15 cellular contexts compared by ENCODE assay signal in genomic region chr2:128474014-128474961, GRCh38.
DNase-seq lines count a peak whose midpoint lies in the region; ATAC-seq and TF ChIP-seq lines count a peak whose summit lies in the region.
"Had no signal": no experiment of that assay in that cellular context is flagged by ENCODE, and none has a peak within 500 bp of the region (broad histone marks: within the 10 kb centered on the region; RNA-seq: fewer than 3 reads in every experiment).

No MANE protein-coding gene starts in this region.

- peaks cover 11 to 12% of the 10 kb centered on the region in 2 donors for H3K4me1 Mint-ChIP-seq in natural killer cell treated with Interleukin-12 subunit alpha and Interleukin-12 subunit beta and Interleukin-15 and Interleukin-18, amount 100 ng/mL, for 72 hours (ENCODE audit: low read depth in 2 of 2)
- peaks cover 0 to 5% (median 2%) of the 10 kb centered on the region in 4 donors for H3K4me1 Mint-ChIP-seq in CD4-positive, alpha-beta memory T cell

- H3K27ac Mint-ChIP-seq in natural killer cell treated with Interleukin-12 subunit alpha and Interleukin-12 subunit beta and Interleukin-15 and Interleukin-18, amount 100 ng/mL, for 72 hours: peak overlapping the region in 1 of 2 donors; percentile 67
- H3K27ac Mint-ChIP-seq in CD4-positive, alpha-beta memory T cell: no peak overlapping the region
- H3K27ac Mint-ChIP-seq: IgD-negative memory B cell had no signal

- no peak for ATAC-seq in natural killer cell treated with Interleukin-12 subunit alpha and Interleukin-12 subunit beta and Interleukin-15 and Interleukin-18, amount 100 ng/mL, for 72 hours
- no peak for ATAC-seq in HG03342 (IDR thresholded peaks at IDR 0.05; ENCODE audit: unreplicated experiment)

- peaks cover 49% of the 10 kb centered on the region for H3K36me3 ChIP-seq in BLaER1
- no peaks in the 10 kb centered on the region for H3K36me3 ChIP-seq in CD4-positive, alpha-beta memory T cell (ENCODE audit: insufficient read depth, low read length)
- H3K36me3 ChIP-seq: SJSA1 had no signal

- intact Hi-C loops in CD4-positive, alpha-beta memory T cell (cut with micrococcal nuclease): no loop called here

- no peaks in the 10 kb centered on the region for H3K9me3 Mint-ChIP-seq in natural killer cell treated with Interleukin-12 subunit alpha and Interleukin-12 subunit beta and Interleukin-15 and Interleukin-18, amount 100 ng/mL, for 72 hours
- peaks cover 0 to 26% (median 15%) of the 10 kb centered on the region in 8 donors for H3K9me3 Mint-ChIP-seq in CD4-positive, alpha-beta memory T cell

- H3K27ac ChIP-seq in BLaER1 (peak overlapping the region; percentile 69), HL-60 (replicated peaks) (peak overlapping the region; percentile 84)
- H3K27ac ChIP-seq in CD4-positive, alpha-beta memory T cell (ENCODE audit: low read depth, low read length): no peak overlapping the region
- H3K27ac ChIP-seq: SJSA1 had no signal

- no peak overlapping the region for H3K4me3 Mint-ChIP-seq in natural killer cell treated with Interleukin-12 subunit alpha and Interleukin-12 subunit beta and Interleukin-15 and Interleukin-18, amount 100 ng/mL, for 72 hours
- H3K4me3 Mint-ChIP-seq in CD4-positive, alpha-beta memory T cell: no peak overlapping the region
- H3K4me3 Mint-ChIP-seq: activated T-cell treated with anti-CD3 and anti-CD28 coated beads, Interleukin-2, amount 50 U/mL, for 24 hours had no signal

- TF ChIP-seq CTCF in HL-60 (IDR thresholded peaks at IDR 0.05; ENCODE audit: insufficient read depth, low read length): no peak

- peaks cover 50% of the 10 kb centered on the region for H3K4me1 ChIP-seq in BLaER1
- H3K4me1 ChIP-seq in CD4-positive, alpha-beta memory T cell (ENCODE audit: insufficient read depth, low read length): peaks cover 3% of the 10 kb centered on the region

- H3K27me3 Mint-ChIP-seq in natural killer cell treated with Interleukin-12 subunit alpha and Interleukin-12 subunit beta and Interleukin-15 and Interleukin-18, amount 100 ng/mL, for 72 hours: peaks cover 7 to 8% of the 10 kb centered on the region in 2 donors
- H3K27me3 Mint-ChIP-seq in CD4-positive, alpha-beta memory T cell: peaks cover 9 to 24% of the 10 kb centered on the region in 2 donors

- H4K20me1 ChIP-seq in BLaER1: peaks cover 47% of the 10 kb centered on the region

- no peaks in the 10 kb centered on the region for H3K27me3 ChIP-seq in BLaER1
- H3K27me3 ChIP-seq in HL-60 (ENCODE audit: insufficient read depth, poor library complexity, severe bottlenecking): no peaks in the 10 kb centered on the region
- H3K27me3 ChIP-seq in CD4-positive, alpha-beta memory T cell (ENCODE audit: insufficient read depth, low read length): peaks cover 4% of the 10 kb centered on the region
- H3K27me3 ChIP-seq: SJSA1 had no signal

- no peak for DNase-seq in HL-60 (ENCODE audit: low read depth in 1 of 2, low spot score in 1 of 2)
- peak; percentile 29 for DNase-seq in ecto neural progenitor cell (ENCODE audit: low spot score)
- peak; percentile 44 for DNase-seq in natural killer cell treated with Interleukin-12 subunit alpha and Interleukin-12 subunit beta and Interleukin-15 and Interleukin-18, amount 100 ng/mL, for 72 hours (ENCODE audit: low spot score)
- no peak for DNase-seq in NCI-H146 (lab: John Stamatoyannopoulos, UW)
- no peak for DNase-seq in NCI-H526 (lab: John Stamatoyannopoulos, UW)
- DNase-seq in CD4-positive, alpha-beta memory T cell: no peak
- DNase-seq: activated CD4-positive, alpha-beta T cell treated with anti-CD3 and anti-CD28 coated beads for 48 hours; activated naive CD4-positive, alpha-beta T cell treated with anti-CD3 and anti-CD28 coated beads, Interleukin-2, amount 50 U/mL, for 16 hours; activated T-cell treated with anti-CD3 and anti-CD28 coated beads, Interleukin-2, amount 50 U/mL, for 24 hours; Calu3; dermis blood vessel endothelial cell had no signal

- H3K4me3 ChIP-seq in BLaER1: peak overlapping the region; percentile 59
- no peak overlapping the region for H3K4me3 ChIP-seq in HL-60 (replicated peaks; ENCODE audit: insufficient read depth, low read length)
- no peak overlapping the region for H3K4me3 ChIP-seq in CD4-positive, alpha-beta memory T cell (ENCODE audit: low read length in 2 of 2)
- H3K4me3 ChIP-seq: SJSA1 had no signal

- H3K9ac ChIP-seq in BLaER1: peak overlapping the region; percentile 39

- no peaks in the 10 kb centered on the region for H3K36me3 Mint-ChIP-seq in natural killer cell treated with Interleukin-12 subunit alpha and Interleukin-12 subunit beta and Interleukin-15 and Interleukin-18, amount 100 ng/mL, for 72 hours
- H3K36me3 Mint-ChIP-seq in CD4-positive, alpha-beta memory T cell: no peaks in the 10 kb centered on the region

- H3K4me2 ChIP-seq in BLaER1: peak overlapping the region; percentile 96

- CTCF ChIA-PET in CD4-positive, alpha-beta memory T cell (lab: Charles Lee; ENCODE audit: partially characterized antibody): no interaction called here

- H3K9me3 ChIP-seq in BLaER1: peaks cover 32% of the 10 kb centered on the region
- H3K9me3 ChIP-seq in CD4-positive, alpha-beta memory T cell (ENCODE audit: control insufficient read depth in 1 of 2, low read length in 2 of 2): peaks cover 0 to 6% of the 10 kb centered on the region in 2 donors

- POLR2A ChIA-PET in CD4-positive, alpha-beta memory T cell (lab: Charles Lee; ENCODE audit: partially characterized antibody): no interaction called here

Comparison
In these comparisons a context has a peak if more than half of its experiments do, and no peak if none do; other contexts are left out.
1. DNase-seq: peak in ecto neural progenitor cell (single experiment) and natural killer cell treated with Interleukin-12 subunit alpha and Interleukin-12 subunit beta and Interleukin-15 and Interleukin-18, amount 100 ng/mL, for 72 hours (single experiment); none in HL-60 (0 of 2), NCI-H146 (single experiment), NCI-H526 (0 of 2) and CD4-positive, alpha-beta memory T cell (0 of 5).